Comparison of ENCODE assay signal across 23 cellular contexts in genomic region chr6:28638915-28639314, GRCh38.
"Had no signal": no experiment of that assay in that cellular context is flagged by ENCODE, and none has a peak within 500 bp of the region (broad histone marks: within the 10 kb centered on the region; RNA-seq: fewer than 3 reads in every experiment).

No MANE protein-coding gene starts in this region.

- H3K36me3 Mint-ChIP-seq: activated naive CD8-positive, alpha-beta T cell had no signal

- H3K27ac Mint-ChIP-seq: activated CD8-positive, alpha-beta T cell treated with anti-CD3 and anti-CD28 coated beads, Interleukin-2, amount 10 ng/mL, durations not matched to agents 7 days and 5 days; activated naive CD4-positive, alpha-beta T cell treated with anti-CD3 and anti-CD28 coated beads for 36 hours; activated naive CD8-positive, alpha-beta T cell; brain; T-helper 1 cell treated with Interleukin-12 subunit alpha and Interleukin-12 subunit beta and Interleukin-4 antibody, amounts not matched to agents 30 μg/mL and 1 μg/mL, for 36 hours had no signal

- H3K4me3 Mint-ChIP-seq: activated CD8-positive, alpha-beta T cell treated with anti-CD3 and anti-CD28 coated beads, Interleukin-2, amount 10 ng/mL, durations not matched to agents 7 days and 5 days; activated naive CD4-positive, alpha-beta T cell treated with anti-CD3 and anti-CD28 coated beads for 36 hours; activated naive CD8-positive, alpha-beta T cell; brain; central memory CD8-positive, alpha-beta T cell; T-helper 1 cell treated with Interleukin-12 subunit alpha and Interleukin-12 subunit beta and Interleukin-4 antibody, amounts not matched to agents 30 μg/mL and 1 μg/mL, for 36 hours had no signal

- ATAC-seq: activated CD4-positive, CD25-positive, alpha-beta regulatory T cell treated with anti-CD3 and anti-CD28 coated beads, Interleukin-2, amount 50 U/mL, for 24 hours; activated CD8-positive, alpha-beta T cell treated with anti-CD3 and anti-CD28 coated beads, Interleukin-2, amount 10 ng/mL, durations not matched to agents 7 days and 5 days had no signal

- H3K27ac ChIP-seq: SJSA1 had no signal

- H3K4me1 ChIP-seq: SJSA1 had no signal

- H3K9me3 Mint-ChIP-seq: activated naive CD4-positive, alpha-beta T cell treated with anti-CD3 and anti-CD28 coated beads for 36 hours; central memory CD8-positive, alpha-beta T cell had no signal

- H3K4me3 ChIP-seq: SJSA1 had no signal

- H3K36me3 ChIP-seq: SJSA1 had no signal

- DNase-seq: activated CD4-positive, alpha-beta T cell treated with anti-CD3 and anti-CD28 coated beads for 4 hours; activated CD4-positive, alpha-beta T cell treated with anti-CD3 and anti-CD28 coated beads, Interleukin-2, amount 50 U/mL, for 4 hours; activated CD8-positive, alpha-beta memory T cell treated with anti-CD3 and anti-CD28 coated beads, Interleukin-2, amount 50 U/mL, for 48 hours; activated CD8-positive, alpha-beta T cell treated with anti-CD3 and anti-CD28 coated beads, Interleukin-2, amount 10 ng/mL, durations not matched to agents 7 days and 5 days; activated effector memory CD4-positive, alpha-beta T cell treated with anti-CD3 and anti-CD28 coated beads, Interleukin-2, amount 50 U/mL, for 16 hours; activated naive CD4-positive, alpha-beta T cell treated with anti-CD3 and anti-CD28 coated beads for 36 hours; activated T-cell treated with anti-CD3 and anti-CD28 coated beads, Interleukin-2, amount 50 U/mL, for 1 hour; amygdala; KG1; NCI-H1092; NCI-H1417; NCI-H1930; NCI-H2171; NCI-H2227 treated with DMSO at 0.1 percent for 48 hours; NCI-H446 treated with DMSO at 0.1 percent for 48 hours; NCI-H524 treated with DMSO at 0.1 percent for 48 hours; NCI-H82 had no signal
